ENCODE assay signal across 1 cellular context in the genomic region with DNA sequence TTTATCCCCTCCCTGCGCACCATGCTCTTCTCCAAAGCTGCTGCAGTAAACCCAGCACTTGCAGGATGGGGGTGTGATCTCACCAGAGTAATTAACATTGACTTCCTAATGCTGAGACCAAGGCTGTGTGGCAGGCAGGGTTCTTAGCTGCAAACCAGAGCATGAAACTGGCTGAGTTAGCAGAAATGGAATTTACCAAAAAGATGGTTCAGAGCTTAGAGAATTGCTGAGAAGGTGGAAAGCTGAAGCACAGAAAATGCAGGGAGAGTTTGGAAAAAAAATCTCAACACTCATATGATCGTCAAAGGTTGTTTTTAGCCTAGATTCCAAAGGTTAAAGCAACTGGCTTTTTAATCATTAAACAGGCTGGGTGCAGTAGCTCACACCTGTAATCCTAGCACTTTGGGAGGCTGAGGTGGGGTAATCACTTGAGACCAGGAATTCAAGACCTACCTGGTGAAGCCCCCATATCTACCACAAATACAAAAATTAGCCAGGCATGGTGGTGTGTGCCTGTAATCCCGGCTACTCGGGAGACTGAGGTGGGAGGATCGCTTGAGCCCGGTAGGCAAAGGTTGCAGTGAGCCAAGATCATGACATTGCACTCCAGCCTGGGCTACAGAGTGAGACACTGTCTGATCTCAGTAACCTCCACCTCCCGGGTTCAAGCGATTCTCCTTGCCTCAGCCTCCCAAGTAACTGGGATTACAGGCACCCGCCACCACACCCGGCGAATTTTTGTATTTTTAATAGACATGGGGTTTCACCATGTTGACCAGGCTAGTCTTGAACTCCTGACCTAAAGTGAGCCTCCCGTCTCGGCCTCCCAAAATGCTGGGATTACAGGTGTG.
TF ChIP-seq lines count a peak whose summit lies in the region.

No MANE protein-coding gene starts in this region.

TF ChIP-seq in HepG2, 621 proteins besides CTCF, POLR2A, EP300 and RAD21 (continued from another document and continues in another):
- TF ChIP-seq, protein P1, sequence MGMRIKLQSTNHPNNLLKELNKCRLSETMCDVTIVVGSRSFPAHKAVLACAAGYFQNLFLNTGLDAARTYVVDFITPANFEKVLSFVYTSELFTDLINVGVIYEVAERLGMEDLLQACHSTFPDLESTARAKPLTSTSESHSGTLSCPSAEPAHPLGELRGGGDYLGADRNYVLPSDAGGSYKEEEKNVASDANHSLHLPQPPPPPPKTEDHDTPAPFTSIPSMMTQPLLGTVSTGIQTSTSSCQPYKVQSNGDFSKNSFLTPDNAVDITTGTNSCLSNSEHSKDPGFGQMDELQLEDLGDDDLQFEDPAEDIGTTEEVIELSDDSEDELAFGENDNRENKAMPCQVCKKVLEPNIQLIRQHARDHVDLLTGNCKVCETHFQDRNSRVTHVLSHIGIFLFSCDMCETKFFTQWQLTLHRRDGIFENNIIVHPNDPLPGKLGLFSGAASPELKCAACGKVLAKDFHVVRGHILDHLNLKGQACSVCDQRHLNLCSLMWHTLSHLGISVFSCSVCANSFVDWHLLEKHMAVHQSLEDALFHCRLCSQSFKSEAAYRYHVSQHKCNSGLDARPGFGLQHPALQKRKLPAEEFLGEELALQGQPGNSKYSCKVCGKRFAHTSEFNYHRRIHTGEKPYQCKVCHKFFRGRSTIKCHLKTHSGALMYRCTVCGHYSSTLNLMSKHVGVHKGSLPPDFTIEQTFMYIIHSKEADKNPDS (CRISPR knock-in tag; IDR thresholded peaks at IDR 0.05) = peak; percentile 76; the same call in 1 of the 2 replicates
- TF ChIP-seq SMYD3 (CRISPR knock-in tag; IDR thresholded peaks at IDR 0.05) = no peak
- TF ChIP-seq ZNF777 (CRISPR knock-in tag; IDR thresholded peaks at IDR 0.05) = peak; percentile 62
- TF ChIP-seq HES4 (CRISPR knock-in tag; IDR thresholded peaks at IDR 0.05; ENCODE audit: borderline replicate concordance) = no peak
- TF ChIP-seq ZNF766 (CRISPR knock-in tag; IDR thresholded peaks at IDR 0.05; ENCODE audit: borderline replicate concordance) = 0 out of 2 replicates have a peak, but pooled peaks have one; percentile 33
- TF ChIP-seq ATRX (CRISPR knock-in tag; IDR thresholded peaks at IDR 0.05; ENCODE audit: borderline replicate concordance) = no peak
- peak; percentile 37 for TF ChIP-seq STAG1 (CRISPR knock-in tag; IDR thresholded peaks at IDR 0.05)
- TF ChIP-seq, protein P2, sequence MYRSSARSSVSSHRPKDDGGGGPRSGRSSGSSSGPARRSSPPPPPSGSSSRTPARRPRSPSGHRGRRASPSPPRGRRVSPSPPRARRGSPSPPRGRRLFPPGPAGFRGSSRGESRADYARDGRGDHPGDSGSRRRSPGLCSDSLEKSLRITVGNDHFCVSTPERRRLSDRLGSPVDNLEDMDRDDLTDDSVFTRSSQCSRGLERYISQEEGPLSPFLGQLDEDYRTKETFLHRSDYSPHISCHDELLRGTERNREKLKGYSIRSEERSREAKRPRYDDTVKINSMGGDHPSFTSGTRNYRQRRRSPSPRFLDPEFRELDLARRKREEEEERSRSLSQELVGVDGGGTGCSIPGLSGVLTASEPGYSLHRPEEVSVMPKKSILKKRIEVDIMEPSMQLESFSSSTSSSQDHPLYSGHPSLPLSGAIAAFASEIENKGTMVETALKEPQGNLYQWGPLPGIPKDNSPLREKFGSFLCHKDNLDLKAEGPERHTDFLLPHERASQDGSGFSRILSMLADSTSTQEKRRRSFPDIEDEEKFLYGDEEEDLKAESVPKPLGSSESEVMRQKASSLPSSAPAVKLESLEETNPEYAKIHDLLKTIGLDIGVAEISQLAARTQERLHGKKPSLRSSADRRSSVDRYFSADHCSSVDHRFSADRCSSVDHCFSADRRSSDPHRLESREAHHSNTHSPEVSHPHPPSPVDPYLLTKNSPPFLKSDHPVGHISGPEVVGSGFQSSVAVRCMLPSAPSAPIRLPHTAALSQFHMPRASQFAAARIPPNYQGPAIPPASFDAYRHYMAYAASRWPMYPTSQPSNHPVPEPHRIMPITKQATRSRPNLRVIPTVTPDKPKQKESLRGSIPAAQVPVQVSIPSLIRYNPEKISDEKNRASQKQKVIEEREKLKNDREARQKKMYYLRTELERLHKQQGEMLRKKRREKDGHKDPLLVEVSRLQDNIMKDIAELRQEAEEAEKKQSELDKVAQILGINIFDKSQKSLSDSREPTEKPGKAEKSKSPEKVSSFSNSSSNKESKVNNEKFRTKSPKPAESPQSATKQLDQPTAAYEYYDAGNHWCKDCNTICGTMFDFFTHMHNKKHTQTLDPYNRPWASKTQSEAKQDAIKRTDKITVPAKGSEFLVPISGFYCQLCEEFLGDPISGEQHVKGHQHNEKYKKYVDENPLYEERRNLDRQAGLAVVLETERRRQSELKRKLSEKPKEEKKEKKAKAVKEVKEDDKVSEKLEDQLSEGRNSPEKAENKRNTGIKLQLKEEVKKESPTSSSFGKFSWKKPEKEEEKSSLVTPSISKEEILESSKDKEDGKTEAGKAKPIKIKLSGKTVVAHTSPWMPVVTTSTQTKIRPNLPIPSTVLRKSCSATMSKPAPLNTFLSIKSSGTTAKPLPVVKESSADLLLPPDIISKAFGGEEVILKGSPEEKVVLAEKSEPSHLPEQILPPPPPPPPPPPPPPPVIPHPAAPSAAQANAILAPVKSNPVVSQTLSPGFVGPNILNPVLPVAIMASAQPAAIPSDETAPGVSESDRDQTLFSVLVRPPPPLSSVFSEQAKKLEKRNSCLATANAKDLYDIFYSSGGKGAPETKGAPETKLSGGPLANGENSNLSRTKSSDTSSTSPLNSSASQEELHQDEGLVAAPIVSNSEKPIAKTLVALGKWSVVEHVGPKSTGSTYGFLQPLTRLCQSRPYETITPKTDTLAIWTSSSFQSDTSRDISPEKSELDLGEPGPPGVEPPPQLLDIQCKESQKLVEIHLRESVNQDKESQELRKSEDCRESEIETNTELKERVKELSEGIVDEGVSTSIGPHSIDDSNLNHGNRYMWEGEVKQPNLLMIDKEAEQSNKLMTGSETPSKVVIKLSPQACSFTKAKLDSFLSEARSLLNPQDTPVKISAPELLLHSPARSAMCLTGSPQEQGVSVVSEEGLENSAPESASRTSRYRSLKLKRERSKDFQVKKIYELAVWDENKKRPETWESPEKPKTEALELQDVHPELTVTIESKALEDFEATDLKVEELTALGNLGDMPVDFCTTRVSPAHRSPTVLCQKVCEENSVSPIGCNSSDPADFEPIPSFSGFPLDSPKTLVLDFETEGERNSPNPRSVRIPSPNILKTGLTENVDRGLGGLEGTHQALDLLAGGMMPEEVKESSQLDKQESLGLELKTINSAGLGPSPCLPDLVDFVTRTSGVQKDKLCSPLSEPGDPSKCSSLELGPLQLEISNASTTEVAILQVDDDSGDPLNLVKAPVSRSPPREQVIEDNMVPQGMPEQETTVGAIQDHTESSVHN (CRISPR knock-in tag; IDR thresholded peaks at IDR 0.05) = no peak
- TF ChIP-seq, protein P3, sequence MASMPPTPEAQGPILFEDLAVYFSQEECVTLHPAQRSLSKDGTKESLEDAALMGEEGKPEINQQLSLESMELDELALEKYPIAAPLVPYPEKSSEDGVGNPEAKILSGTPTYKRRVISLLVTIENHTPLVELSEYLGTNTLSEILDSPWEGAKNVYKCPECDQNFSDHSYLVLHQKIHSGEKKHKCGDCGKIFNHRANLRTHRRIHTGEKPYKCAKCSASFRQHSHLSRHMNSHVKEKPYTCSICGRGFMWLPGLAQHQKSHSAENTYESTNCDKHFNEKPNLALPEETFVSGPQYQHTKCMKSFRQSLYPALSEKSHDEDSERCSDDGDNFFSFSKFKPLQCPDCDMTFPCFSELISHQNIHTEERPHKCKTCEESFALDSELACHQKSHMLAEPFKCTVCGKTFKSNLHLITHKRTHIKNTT (CRISPR knock-in tag; IDR thresholded peaks at IDR 0.05) = no peak; the same call in 1 of the 2 replicates
- no peak for TF ChIP-seq ZNF660 (CRISPR knock-in tag; IDR thresholded peaks at IDR 0.05; ENCODE audit: borderline replicate concordance, low read depth)
- TF ChIP-seq, protein P4, sequence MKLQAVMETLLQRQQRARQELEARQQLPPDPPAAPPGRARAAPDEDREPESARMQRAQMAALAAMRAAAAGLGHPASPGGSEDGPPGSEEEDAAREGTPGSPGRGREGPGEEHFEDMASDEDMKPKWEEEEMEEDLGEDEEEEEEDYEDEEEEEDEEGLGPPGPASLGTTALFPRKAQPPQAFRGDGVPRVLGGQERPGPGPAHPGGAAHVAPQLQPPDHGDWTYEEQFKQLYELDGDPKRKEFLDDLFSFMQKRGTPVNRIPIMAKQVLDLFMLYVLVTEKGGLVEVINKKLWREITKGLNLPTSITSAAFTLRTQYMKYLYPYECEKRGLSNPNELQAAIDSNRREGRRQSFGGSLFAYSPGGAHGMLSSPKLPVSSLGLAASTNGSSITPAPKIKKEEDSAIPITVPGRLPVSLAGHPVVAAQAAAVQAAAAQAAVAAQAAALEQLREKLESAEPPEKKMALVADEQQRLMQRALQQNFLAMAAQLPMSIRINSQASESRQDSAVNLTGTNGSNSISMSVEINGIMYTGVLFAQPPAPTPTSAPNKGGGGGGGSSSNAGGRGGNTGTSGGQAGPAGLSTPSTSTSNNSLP (IDR thresholded peaks at IDR 0.05; ENCODE audit: low read depth, low read length) = peak; percentile 84
- TF ChIP-seq, protein P5, sequence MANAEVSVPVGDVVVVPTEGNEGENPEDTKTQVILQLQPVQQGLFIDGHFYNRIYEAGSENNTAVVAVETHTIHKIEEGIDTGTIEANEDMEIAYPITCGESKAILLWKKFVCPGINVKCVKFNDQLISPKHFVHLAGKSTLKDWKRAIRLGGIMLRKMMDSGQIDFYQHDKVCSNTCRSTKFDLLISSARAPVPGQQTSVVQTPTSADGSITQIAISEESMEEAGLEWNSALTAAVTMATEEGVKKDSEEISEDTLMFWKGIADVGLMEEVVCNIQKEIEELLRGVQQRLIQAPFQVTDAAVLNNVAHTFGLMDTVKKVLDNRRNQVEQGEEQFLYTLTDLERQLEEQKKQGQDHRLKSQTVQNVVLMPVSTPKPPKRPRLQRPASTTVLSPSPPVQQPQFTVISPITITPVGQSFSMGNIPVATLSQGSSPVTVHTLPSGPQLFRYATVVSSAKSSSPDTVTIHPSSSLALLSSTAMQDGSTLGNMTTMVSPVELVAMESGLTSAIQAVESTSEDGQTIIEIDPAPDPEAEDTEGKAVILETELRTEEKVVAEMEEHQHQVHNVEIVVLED (CRISPR knock-in tag; IDR thresholded peaks at IDR 0.05; ENCODE audit: borderline replicate concordance) = peak; percentile 48; the same call in 1 of the 2 replicates
- TF ChIP-seq NFKB2 (CRISPR knock-in tag; IDR thresholded peaks at IDR 0.05; ENCODE audit: borderline replicate concordance) = peak; percentile 20; the same call in 1 of the 2 replicates
- peak; percentile 95 for TF ChIP-seq KLF12 (CRISPR knock-in tag; IDR thresholded peaks at IDR 0.05; ENCODE audit: borderline replicate concordance)
- peak; percentile 66; the same call in 1 of the 2 replicates for TF ChIP-seq RFXAP (CRISPR knock-in tag; IDR thresholded peaks at IDR 0.05; ENCODE audit: borderline replicate concordance)
- TF ChIP-seq, protein P6, sequence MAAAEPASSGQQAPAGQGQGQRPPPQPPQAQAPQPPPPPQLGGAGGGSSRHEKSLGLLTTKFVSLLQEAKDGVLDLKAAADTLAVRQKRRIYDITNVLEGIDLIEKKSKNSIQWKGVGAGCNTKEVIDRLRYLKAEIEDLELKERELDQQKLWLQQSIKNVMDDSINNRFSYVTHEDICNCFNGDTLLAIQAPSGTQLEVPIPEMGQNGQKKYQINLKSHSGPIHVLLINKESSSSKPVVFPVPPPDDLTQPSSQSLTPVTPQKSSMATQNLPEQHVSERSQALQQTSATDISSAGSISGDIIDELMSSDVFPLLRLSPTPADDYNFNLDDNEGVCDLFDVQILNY (CRISPR knock-in tag; conservative IDR thresholded peaks at IDR 0.05) = no peak
- TF ChIP-seq, protein P7, sequence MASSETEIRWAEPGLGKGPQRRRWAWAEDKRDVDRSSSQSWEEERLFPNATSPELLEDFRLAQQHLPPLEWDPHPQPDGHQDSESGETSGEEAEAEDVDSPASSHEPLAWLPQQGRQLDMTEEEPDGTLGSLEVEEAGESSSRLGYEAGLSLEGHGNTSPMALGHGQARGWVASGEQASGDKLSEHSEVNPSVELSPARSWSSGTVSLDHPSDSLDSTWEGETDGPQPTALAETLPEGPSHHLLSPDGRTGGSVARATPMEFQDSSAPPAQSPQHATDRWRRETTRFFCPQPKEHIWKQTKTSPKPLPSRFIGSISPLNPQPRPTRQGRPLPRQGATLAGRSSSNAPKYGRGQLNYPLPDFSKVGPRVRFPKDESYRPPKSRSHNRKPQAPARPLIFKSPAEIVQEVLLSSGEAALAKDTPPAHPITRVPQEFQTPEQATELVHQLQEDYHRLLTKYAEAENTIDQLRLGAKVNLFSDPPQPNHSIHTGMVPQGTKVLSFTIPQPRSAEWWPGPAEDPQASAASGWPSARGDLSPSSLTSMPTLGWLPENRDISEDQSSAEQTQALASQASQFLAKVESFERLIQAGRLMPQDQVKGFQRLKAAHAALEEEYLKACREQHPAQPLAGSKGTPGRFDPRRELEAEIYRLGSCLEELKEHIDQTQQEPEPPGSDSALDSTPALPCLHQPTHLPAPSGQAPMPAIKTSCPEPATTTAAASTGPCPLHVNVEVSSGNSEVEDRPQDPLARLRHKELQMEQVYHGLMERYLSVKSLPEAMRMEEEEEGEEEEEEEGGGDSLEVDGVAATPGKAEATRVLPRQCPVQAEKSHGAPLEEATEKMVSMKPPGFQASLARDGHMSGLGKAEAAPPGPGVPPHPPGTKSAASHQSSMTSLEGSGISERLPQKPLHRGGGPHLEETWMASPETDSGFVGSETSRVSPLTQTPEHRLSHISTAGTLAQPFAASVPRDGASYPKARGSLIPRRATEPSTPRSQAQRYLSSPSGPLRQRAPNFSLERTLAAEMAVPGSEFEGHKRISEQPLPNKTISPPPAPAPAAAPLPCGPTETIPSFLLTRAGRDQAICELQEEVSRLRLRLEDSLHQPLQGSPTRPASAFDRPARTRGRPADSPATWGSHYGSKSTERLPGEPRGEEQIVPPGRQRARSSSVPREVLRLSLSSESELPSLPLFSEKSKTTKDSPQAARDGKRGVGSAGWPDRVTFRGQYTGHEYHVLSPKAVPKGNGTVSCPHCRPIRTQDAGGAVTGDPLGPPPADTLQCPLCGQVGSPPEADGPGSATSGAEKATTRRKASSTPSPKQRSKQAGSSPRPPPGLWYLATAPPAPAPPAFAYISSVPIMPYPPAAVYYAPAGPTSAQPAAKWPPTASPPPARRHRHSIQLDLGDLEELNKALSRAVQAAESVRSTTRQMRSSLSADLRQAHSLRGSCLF (CRISPR knock-in tag; IDR thresholded peaks at IDR 0.05; ENCODE audit: borderline replicate concordance) = no peak
- TF ChIP-seq, protein P8, sequence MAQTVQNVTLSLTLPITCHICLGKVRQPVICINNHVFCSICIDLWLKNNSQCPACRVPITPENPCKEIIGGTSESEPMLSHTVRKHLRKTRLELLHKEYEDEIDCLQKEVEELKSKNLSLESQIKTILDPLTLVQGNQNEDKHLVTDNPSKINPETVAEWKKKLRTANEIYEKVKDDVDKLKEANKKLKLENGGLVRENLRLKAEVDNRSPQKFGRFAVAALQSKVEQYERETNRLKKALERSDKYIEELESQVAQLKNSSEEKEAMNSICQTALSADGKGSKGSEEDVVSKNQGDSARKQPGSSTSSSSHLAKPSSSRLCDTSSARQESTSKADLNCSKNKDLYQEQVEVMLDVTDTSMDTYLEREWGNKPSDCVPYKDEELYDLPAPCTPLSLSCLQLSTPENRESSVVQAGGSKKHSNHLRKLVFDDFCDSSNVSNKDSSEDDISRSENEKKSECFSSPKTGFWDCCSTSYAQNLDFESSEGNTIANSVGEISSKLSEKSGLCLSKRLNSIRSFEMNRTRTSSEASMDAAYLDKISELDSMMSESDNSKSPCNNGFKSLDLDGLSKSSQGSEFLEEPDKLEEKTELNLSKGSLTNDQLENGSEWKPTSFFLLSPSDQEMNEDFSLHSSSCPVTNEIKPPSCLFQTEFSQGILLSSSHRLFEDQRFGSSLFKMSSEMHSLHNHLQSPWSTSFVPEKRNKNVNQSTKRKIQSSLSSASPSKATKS (CRISPR knock-in tag; IDR thresholded peaks at IDR 0.05) = no peak
